23 cellular contexts compared by ENCODE assay signal in genomic region chr3:38314767-38315487, GRCh38. TPM values are rescaled to one million over a fixed set of nuclear protein-coding genes. Genes with fewer than 3 reads are reported as not detected.
"Had no signal": no experiment of that assay in that cellular context is flagged by ENCODE, and none has a peak within 500 bp of the region (broad histone marks: within the 10 kb centered on the region; RNA-seq: fewer than 3 reads in every experiment).

No MANE protein-coding gene starts in this region.

- H3K36me3 ChIP-seq: left lung, spleen, tibial artery had no signal

- H3K4me1 ChIP-seq: left lung, tibial artery had no signal

- FAIRE-seq: kidney had no signal

- H3K4me3 ChIP-seq: left lung, lung, spleen, tibial artery had no signal

- H3K27me3 ChIP-seq: left lung, tibial artery had no signal

- H3K27ac ChIP-seq: left lung, spleen, tibial artery had no signal

- DNase-seq: activated CD4-positive, alpha-beta memory T cell treated with anti-CD3 and anti-CD28 coated beads, Interleukin-2, amount 10 ng/mL, durations not matched to agents 7 days and 5 days; activated CD4-positive, alpha-beta T cell treated with anti-CD3 and anti-CD28 coated beads, Interleukin-2, amount 10 ng/mL, durations not matched to agents 24 days and 14 days; activated gamma-delta T cell; activated naive CD4-positive, alpha-beta T cell treated with anti-CD3 and anti-CD28 coated beads, Interleukin-2, amount 50 U/mL, for 16 hours; activated naive CD8-positive, alpha-beta T cell treated with anti-CD3 and anti-CD28 coated beads, Interleukin-2, amount 50 U/mL, for 24 hours; cerebellar nuclear complex; cortex of kidney; endodermal cell; foreskin fibroblast; kidney; left lung; natural killer cell; posterior cingulate gyrus; spleen; stimulated activated CD4-positive, alpha-beta T cell treated with anti-CD3 and anti-CD28 coated beads, Interleukin-4, amount 100 ng/mL, for 4 hours; stimulated activated naive CD8-positive, alpha-beta T cell treated with anti-CD3 and anti-CD28 coated beads, Interleukin-15, amount 100 ng/mL, for 72 hours; tibial artery had no signal

- H3K9me3 ChIP-seq: left lung, spleen, tibial artery had no signal

- ATAC-seq: activated CD4-positive, CD25-positive, alpha-beta regulatory T cell treated with anti-CD3 and anti-CD28 coated beads, Interleukin-2, amount 50 U/mL, for 24 hours; activated naive CD8-positive, alpha-beta T cell treated with anti-CD3 and anti-CD28 coated beads, Interleukin-2, amount 50 U/mL, for 24 hours; left lung; natural killer cell; stimulated activated naive CD8-positive, alpha-beta T cell treated with anti-CD3 and anti-CD28 coated beads, Interleukin-15, amount 100 ng/mL, for 72 hours had no signal

RNA-seq across cellular contexts. Expression of gene SLC22A14, which starts 32.8 kb away (rescaled TPM):
- total RNA-seq: activated CD4-positive, alpha-beta memory T cell treated with anti-CD3 and anti-CD28 coated beads, Interleukin-2, amount 10 ng/mL, durations not matched to agents 7 days and 5 days; activated CD4-positive, alpha-beta T cell treated with anti-CD3 and anti-CD28 coated beads, Interleukin-2, amount 10 ng/mL, durations not matched to agents 24 days and 14 days; activated T-helper 1 cell treated with anti-CD3 and anti-CD28 coated beads, Interleukin-12 subunit alpha, Interleukin-12 subunit beta, Interleukin-2, Interleukin-4 antibody, amounts not matched to agents 30 ng/mL and 10 ng/mL and 1 ng/mL, durations not matched to agents 14 hours and 24 hours and 36 hours; lung; T-helper 2 cell treated with Interferon-gamma antibody and Interleukin-4, amounts not matched to agents 100 ng/mL and 5 ng/mL, for 36 hours had no signal
- polyA plus RNA-seq: fibroblast of lung had no signal

RNA-seq across cellular contexts. Expression of gene SLC22A13, which starts 49.3 kb away (rescaled TPM):
- polyA plus RNA-seq: urinary bladder had no signal
